Comparison of ENCODE assay signal across 8 cellular contexts in genomic region chr3:167380004-167380689, GRCh38. TPM values are rescaled to one million over a fixed set of nuclear protein-coding genes. Genes with fewer than 3 reads are reported as not detected.
DNase-seq lines count a peak whose midpoint lies in the region; ATAC-seq lines count a peak whose summit lies in the region.

Gene ZBBX (minus strand): TSS chr3:167380297. CDS start chr3:167372901, 7,396 bp downstream.

- ATAC-seq in GM19025 (IDR thresholded peaks at IDR 0.05; ENCODE audit: low read depth, unreplicated experiment) = peak; percentile 100
- peak; percentile 100 for ATAC-seq in HG03342 (IDR thresholded peaks at IDR 0.05; ENCODE audit: unreplicated experiment)
- peak; percentile 86 to 92 for ATAC-seq in activated CD4-positive, CD25-positive, alpha-beta regulatory T cell treated with anti-CD3 and anti-CD28 coated beads, Interleukin-2, amount 50 U/mL, for 24 hours

- DNase-seq in AG08395 (ENCODE audit: low spot score) = peak; percentile 60
- DNase-seq in NCI-H345 treated with DMSO at 0.1 percent for 48 hours (lab: John Stamatoyannopoulos, UW; ENCODE audit: unreplicated experiment) = peak; percentile 57
- peak; percentile 70 for DNase-seq in cerebellum (ENCODE audit: low spot score)
- peak; percentile 82 for DNase-seq in kidney glomerular epithelial cell (lab: John Stamatoyannopoulos, UW)
- peak; percentile 66 to 73 (median 71) for DNase-seq in stimulated activated CD4-positive, alpha-beta T cell treated with anti-CD3 and anti-CD28 coated beads, Interleukin-1b, Interleukin-23, amount 100 ng/mL, for 24 hours (ENCODE audit: low read depth in 4 of 4, low spot score in 1 of 4)

RNA-seq across cellular contexts. Expression of gene ZBBX, which starts in this region (rescaled TPM):
- 8.9 TPM for total RNA-seq in cerebellum

Comparison
In these comparisons a context has a peak if more than half of its experiments do, and no peak if none do; other contexts are left out.
1. Peak in every context shown above with its lines: DNase-seq and ATAC-seq.